Comparison of ENCODE assay signal across 1 cellular context in the genomic region with DNA sequence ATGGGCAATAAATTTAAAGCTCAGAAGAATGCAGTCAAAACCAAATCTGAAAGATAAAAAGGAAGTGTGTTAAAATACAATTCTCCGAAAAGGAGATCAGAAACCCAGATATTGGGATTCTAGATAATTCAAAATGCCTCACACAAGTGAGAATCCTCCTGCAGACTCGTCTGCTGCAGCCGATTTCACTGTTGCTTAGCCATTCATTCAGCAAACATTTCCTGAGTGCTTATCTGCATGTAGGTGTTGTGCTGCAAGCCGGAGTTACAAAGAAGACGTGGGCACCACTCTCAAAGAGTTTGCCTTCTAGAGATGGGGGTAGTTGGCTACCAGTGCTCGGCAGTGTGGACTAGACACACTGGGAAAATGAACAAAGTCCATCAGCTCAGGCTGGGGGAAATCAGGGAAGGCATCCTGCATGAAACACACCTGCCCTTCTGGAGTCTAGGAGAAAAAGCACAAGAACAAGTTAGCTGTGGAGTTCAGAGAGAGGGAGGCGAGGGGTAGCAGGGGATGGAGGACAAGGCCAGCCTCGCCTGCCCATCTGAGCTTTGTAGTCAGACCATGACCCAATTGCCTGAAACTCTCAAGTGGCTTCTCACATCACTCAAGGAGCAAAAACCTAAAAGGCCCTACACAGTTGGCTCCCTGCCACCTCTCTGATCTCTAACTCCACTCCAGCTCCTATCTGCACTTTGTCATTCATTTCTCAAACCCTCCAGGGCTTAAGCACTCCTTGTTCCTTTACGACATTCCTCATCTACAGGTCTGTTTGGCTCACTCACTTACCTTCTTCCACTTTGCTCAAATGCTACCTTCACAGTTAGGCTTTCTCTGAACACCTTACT.
A peak's percentile ranks its signal among the peaks of the same experiment; 100 is the strongest.
TF ChIP-seq lines count a peak whose summit lies in the region.

No MANE protein-coding gene starts in this region.

TF ChIP-seq in HEK293, 187 proteins besides CTCF, POLR2A, EP300 and RAD21:
- TF ChIP-seq ZNF830 (tag by site-specific recombination; IDR thresholded peaks at IDR 0.05; ENCODE audit: low read depth) = no peak
- TF ChIP-seq FEZF1 (tag by site-specific recombination; IDR thresholded peaks at IDR 0.05) = peak; percentile 46; the same call in 1 of the 2 replicates
